8 cellular contexts compared by ENCODE assay signal in genomic region chr1:209232197-209232596, GRCh38.
"Had no signal": no experiment of that assay in that cellular context is flagged by ENCODE, and none has a peak within 500 bp of the region (broad histone marks: within the 10 kb centered on the region; RNA-seq: fewer than 3 reads in every experiment).

No MANE protein-coding gene starts in this region.

- H3K27ac Mint-ChIP-seq: IgD-negative memory B cell had no signal

- DNase-seq: IMR-90, KBM-7, KG1 had no signal

- H3K4me1 Mint-ChIP-seq: IgD-negative memory B cell had no signal

- H3K4me2 ChIP-seq: KMS-11 had no signal

- H3K4me3 ChIP-seq: K562 had no signal

- H3K36me3 Mint-ChIP-seq: IgD-negative memory B cell had no signal

- H3K4me3 Mint-ChIP-seq: IgD-negative memory B cell had no signal

- H3K27ac ChIP-seq: HL-60, KMS-11 had no signal

- ATAC-seq: HepG2, K562 had no signal
